ENCODE assay signal across 1 cellular context in genomic region chr20:14467104-14467827, GRCh38.
TF ChIP-seq lines count a peak whose summit lies in the region.
"Not testable (repeated sequence)": the region's sequence is repeated elsewhere in the genome, so short reads cannot be mapped to it uniquely, and the experiment has no call there.

No MANE protein-coding gene starts in this region.

TF ChIP-seq in HepG2, 621 proteins besides CTCF, POLR2A, EP300 and RAD21 (continued from another document and continues in another):
- TF ChIP-seq SRY (CRISPR knock-in tag; IDR thresholded peaks at IDR 0.05): peak; percentile 24; the same call in 1 of the 2 replicates
- peak; percentile 41; the same call in 1 of the 2 replicates for TF ChIP-seq ZBTB7B (CRISPR knock-in tag; IDR thresholded peaks at IDR 0.05)
- TF ChIP-seq ZNF224 (CRISPR knock-in tag; IDR thresholded peaks at IDR 0.05): 0 out of 2 replicates have a peak, but pooled peaks have one; percentile 6
- TF ChIP-seq IKZF5 (CRISPR knock-in tag; IDR thresholded peaks at IDR 0.05): peak; percentile 39; the same call in 1 of the 2 replicates
- peak; percentile 98 for TF ChIP-seq ZNF281 (CRISPR knock-in tag; IDR thresholded peaks at IDR 0.05; ENCODE audit: borderline replicate concordance)
- TF ChIP-seq FOSL2 (CRISPR knock-in tag; IDR thresholded peaks at IDR 0.05): 0 out of 2 replicates have a peak, but pooled peaks have one; percentile 19
- TF ChIP-seq ZNF891 (CRISPR knock-in tag; IDR thresholded peaks at IDR 0.05): peak; percentile 82; the same call in 1 of the 2 replicates
- peak; percentile 72; the same call in 1 of the 2 replicates for TF ChIP-seq ZMYM4 (CRISPR knock-in tag; IDR thresholded peaks at IDR 0.05)
- 0 out of 4 replicates have a peak, but pooled peaks of 1 of the 2 experiments have one; percentile 32 for TF ChIP-seq KLF16 (CRISPR knock-in tag; IDR thresholded peaks at IDR 0.05)
- peak; percentile 50; the same call in 1 of the 2 replicates for TF ChIP-seq ZBTB34 (CRISPR knock-in tag; IDR thresholded peaks at IDR 0.05)
- peak; percentile 50; the same call in 1 of the 2 replicates for TF ChIP-seq ELF3 (CRISPR knock-in tag; IDR thresholded peaks at IDR 0.05)
- 0 out of 2 replicates have a peak, but pooled peaks have one; percentile 32 for TF ChIP-seq TARDBP (CRISPR knock-in tag; IDR thresholded peaks at IDR 0.05)
- TF ChIP-seq KAT8 (CRISPR knock-in tag; IDR thresholded peaks at IDR 0.05): 0 out of 2 replicates have a peak, but pooled peaks have one; percentile 22
- TF ChIP-seq PAXIP1 (CRISPR knock-in tag; conservative IDR thresholded peaks at IDR 0.05): peak; percentile 42
- peak; percentile 45; the same call in 1 of the 2 replicates for TF ChIP-seq HDAC1 (CRISPR knock-in tag; IDR thresholded peaks at IDR 0.05)
- 0 out of 2 replicates have a peak, but pooled peaks have one; percentile 30 for TF ChIP-seq MXD3 (CRISPR knock-in tag; IDR thresholded peaks at IDR 0.05)
- TF ChIP-seq FOXO1 (CRISPR knock-in tag; IDR thresholded peaks at IDR 0.05): 0 out of 2 replicates have a peak, but pooled peaks have one; percentile 35
- peak; percentile 23; the same call in 1 of the 2 replicates for TF ChIP-seq MYC (CRISPR knock-in tag; IDR thresholded peaks at IDR 0.05; ENCODE audit: borderline replicate concordance)
- TF ChIP-seq SOX13, FOXP1, SOX6 (IDR thresholded peaks at IDR 0.05): not testable (repeated sequence)
- peak in 1 of 2 experiments; percentile 47; a peak in 1 of 4 replicates for TF ChIP-seq SOX13 (CRISPR knock-in tag; conservative IDR thresholded peaks at IDR 0.05 in 1 of 2, IDR thresholded peaks at IDR 0.05 in 1 of 2)
- 0 out of 2 replicates have a peak, but pooled peaks have one; percentile 37 for TF ChIP-seq RXRA (CRISPR knock-in tag; IDR thresholded peaks at IDR 0.05)
- TF ChIP-seq SP5 (CRISPR knock-in tag; IDR thresholded peaks at IDR 0.05; ENCODE audit: borderline replicate concordance, low read depth): peak; percentile 73; the same call in 1 of the 2 replicates
- peak; percentile 40; the same call in 1 of the 2 replicates for TF ChIP-seq NCOA2 (CRISPR knock-in tag; IDR thresholded peaks at IDR 0.05)
- TF ChIP-seq POGZ (CRISPR knock-in tag; IDR thresholded peaks at IDR 0.05): peak; percentile 51; the same call in 1 of the 2 replicates
- TF ChIP-seq ZBTB4 (CRISPR knock-in tag; IDR thresholded peaks at IDR 0.05; ENCODE audit: borderline replicate concordance): 0 out of 2 replicates have a peak, but pooled peaks have one; percentile 37
- TF ChIP-seq ELF1 (CRISPR knock-in tag; IDR thresholded peaks at IDR 0.05): 0 out of 2 replicates have a peak, but pooled peaks have one; percentile 28
- peak; percentile 43; the same call in 1 of the 2 replicates for TF ChIP-seq GATAD2A (CRISPR knock-in tag; IDR thresholded peaks at IDR 0.05)
- TF ChIP-seq ZBTB37 (CRISPR knock-in tag; IDR thresholded peaks at IDR 0.05): peak; percentile 46; the same call in 1 of the 2 replicates
- peak; percentile 60; the same call in 1 of the 2 replicates for TF ChIP-seq ZNF333 (CRISPR knock-in tag; IDR thresholded peaks at IDR 0.05; ENCODE audit: borderline replicate concordance)
- TF ChIP-seq KMT2B (CRISPR knock-in tag; IDR thresholded peaks at IDR 0.05): 0 out of 2 replicates have a peak, but pooled peaks have one; percentile 21
- TF ChIP-seq DMAP1 (CRISPR knock-in tag; IDR thresholded peaks at IDR 0.05): 0 out of 2 replicates have a peak, but pooled peaks have one; percentile 23
- peak; percentile 46; the same call in 1 of the 2 replicates for TF ChIP-seq FOXP1 (CRISPR knock-in tag; IDR thresholded peaks at IDR 0.05)
- TF ChIP-seq GABPB1 (CRISPR knock-in tag; IDR thresholded peaks at IDR 0.05): peak; percentile 40; the same call in 1 of the 2 replicates
- TF ChIP-seq ZNF687 (CRISPR knock-in tag; IDR thresholded peaks at IDR 0.05): peak; percentile 33; the same call in 1 of the 2 replicates
- TF ChIP-seq SOX6 (CRISPR knock-in tag; IDR thresholded peaks at IDR 0.05): peak; percentile 67
